In genomic region chr11:92269021-92269420, GRCh38 we compare ENCODE assay signal across 10 cellular contexts. TPM values are rescaled to one million over a fixed set of nuclear protein-coding genes. Genes with fewer than 3 reads are reported as not detected.
DNase-seq lines count a peak whose midpoint lies in the region; ATAC-seq, FAIRE-seq and TF ChIP-seq lines count a peak whose summit lies in the region.
"Had no signal": no experiment of that assay in that cellular context is flagged by ENCODE, and none has a peak within 500 bp of the region (broad histone marks: within the 10 kb centered on the region; RNA-seq: fewer than 3 reads in every experiment).

No MANE protein-coding gene starts in this region.

- H3K27ac ChIP-seq in A549 (peak overlapping the region; percentile 66 to 79), body of pancreas (peak overlapping the region in 2 of 4 donors; percentile 41 to 55), keratinocyte (ENCODE audit: control insufficient read depth, insufficient read depth, low read length) (no peak overlapping the region)
- H3K27ac ChIP-seq: thyroid gland had no signal

- FAIRE-seq in A549 (lab: Jason Lieb, UNC) (peak; percentile 97), keratinocyte (lab: Jason Lieb, UNC) (peak; percentile 39)

- 13% methylated on average over 2 of the region's 2 CpGs for WGBS in A549 (ENCODE audit: missing lambda C conversion rate)
- WGBS in body of pancreas, 2 donors = 19 to 23% methylated on average over 2 of the region's 2 CpGs

- H3K4me2 ChIP-seq in A549 (peak overlapping the region; percentile 48), keratinocyte (ENCODE audit: control insufficient read depth, extremely low read depth, insufficient read depth, low read depth, low read length) (peak overlapping the region; percentile 31)

- DNase-seq in A549 (ENCODE audit: low read depth in 1 of 2, low spot score in 1 of 2) (peak; percentile 26 to 77), HS-5 (ENCODE audit: low read depth) (peak; percentile 73), body of pancreas (no peak), keratinocyte (ENCODE audit: low read depth, low spot score) (no peak), NCI-H748 (lab: John Stamatoyannopoulos, UW; ENCODE audit: unreplicated experiment) (no peak), cortex of kidney (lab: John Stamatoyannopoulos, UW) (no peak), DMS79 (lab: John Stamatoyannopoulos, UW) (no peak)
- DNase-seq: NCI-H446 treated with DMSO at 0.1 percent for 48 hours, thyroid gland had no signal

- H3K4me3 ChIP-seq in A549 = no peak overlapping the region
- H3K4me3 ChIP-seq in body of pancreas = no peak overlapping the region
- H3K4me3 ChIP-seq in keratinocyte (ENCODE audit: control insufficient read depth in 2 of 3, extremely low read depth in 1 of 3, insufficient read depth in 2 of 3, low read depth in 1 of 3, low read length in 3 of 3) = no peak overlapping the region
- H3K4me3 ChIP-seq: thyroid gland had no signal

- intact Hi-C loops in body of pancreas (cut with DNase I) = no loop called here

- dilution Hi-C loops in keratinocyte (cut with MboI; ENCODE audit: extremely low pct_ligation_motif_present, low sequenced_read_pairs) = no loop called here

- H3K27me3 ChIP-seq in body of pancreas (no peaks in the 10 kb centered on the region), keratinocyte (ENCODE audit: control insufficient read depth, extremely low read depth, insufficient read depth, low read length) (no peaks in the 10 kb centered on the region)
- H3K27me3 ChIP-seq: thyroid gland had no signal

- TF ChIP-seq POLR2A in A549 (IDR thresholded peaks at IDR 0.05; ENCODE audit: low read length) (no peak), body of pancreas (IDR thresholded peaks at IDR 0.05) (no peak)

- H3K36me3 ChIP-seq in body of pancreas (replicated peaks in 1 of 2; ENCODE audit: insufficient read depth in 1 of 2, low read depth in 2 of 2) = no peaks in the 10 kb centered on the region
- no peaks in the 10 kb centered on the region for H3K36me3 ChIP-seq in keratinocyte (ENCODE audit: control insufficient read depth in 2 of 2, extremely low read depth in 1 of 2, insufficient read depth in 2 of 2, low read length in 2 of 2)
- H3K36me3 ChIP-seq: thyroid gland had no signal

- CTCF ChIA-PET in A549 (lab: Yijun Ruan, JAX) = interaction anchor here (0.6 to 1.0 kb wide), 2 partner anchors 12 to 77 kb away, joined by 3 to 4 read pairs; no protein-coding TSS in a partner anchor

- no peaks in the 10 kb centered on the region for H3K79me2 ChIP-seq in keratinocyte (ENCODE audit: control insufficient read depth, insufficient read depth, low read length)

- peak; percentile 63 to 94; a peak in 5 of 6 replicates for ATAC-seq in A549
- ATAC-seq in body of pancreas = peak; percentile 76
- no peak for ATAC-seq in HG02623 (IDR thresholded peaks at IDR 0.05; ENCODE audit: unreplicated experiment)

- TF ChIP-seq CTCF in A549 (IDR thresholded peaks at IDR 0.05) (no peak), body of pancreas (IDR thresholded peaks at IDR 0.05) (no peak), keratinocyte (optimal IDR thresholded peaks at IDR 0.05 in 1 of 3, IDR thresholded peaks at IDR 0.05 in 1 of 3, conservative IDR thresholded peaks at IDR 0.05 in 1 of 3; ENCODE audit: extremely low read depth in 1 of 3, insufficient read depth in 2 of 3, low read length in 3 of 3) (no peak)

- 0 out of 5 replicates have a peak, but pooled peaks of 1 of the 2 experiments have one; percentile 26 for TF ChIP-seq RAD21 in A549 (conservative IDR thresholded peaks at IDR 0.05 in 1 of 2, IDR thresholded peaks at IDR 0.05 in 1 of 2)

- no peaks in the 10 kb centered on the region for H4K20me1 ChIP-seq in keratinocyte (ENCODE audit: control insufficient read depth, extremely low read depth, insufficient read depth, low read length)

- H3K9me1 ChIP-seq in keratinocyte (ENCODE audit: control insufficient read depth, extremely low read depth, insufficient read depth, low read length) = no peaks in the 10 kb centered on the region

- TF ChIP-seq EP300 in A549 (IDR thresholded peaks at IDR 0.05) = 0 out of 5 replicates have a peak, but pooled peaks have one; percentile 27 to 29

- H2AFZ ChIP-seq in keratinocyte (ENCODE audit: control insufficient read depth, low read length) = no peak overlapping the region

- H3K9ac ChIP-seq in keratinocyte (ENCODE audit: control insufficient read depth, extremely low read depth, insufficient read depth, low read length) = no peak overlapping the region

- H3K4me1 ChIP-seq in A549 (peaks cover 32% of the 10 kb centered on the region), body of pancreas (peaks cover 9% of the 10 kb centered on the region), keratinocyte (ENCODE audit: control insufficient read depth, extremely low read depth, insufficient read depth, low read length) (peaks cover 8% of the 10 kb centered on the region)
- H3K4me1 ChIP-seq: thyroid gland had no signal

- POLR2A ChIA-PET in A549 (lab: Yijun Ruan, JAX) = no interaction called here

- H3K9me3 ChIP-seq in A549 = no peaks in the 10 kb centered on the region
- no peaks in the 10 kb centered on the region for H3K9me3 ChIP-seq in body of pancreas
- H3K9me3 ChIP-seq in keratinocyte (ENCODE audit: control insufficient read depth, low read depth, low read length) = no peaks in the 10 kb centered on the region
- H3K9me3 ChIP-seq: thyroid gland had no signal

TF ChIP-seq in A549, 52 proteins besides CTCF, POLR2A, EP300 and RAD21 (continues in another document):
- TF ChIP-seq ESRRA (IDR thresholded peaks at IDR 0.05; ENCODE audit: borderline replicate concordance, low read length) (no peak), CBX8 (IDR thresholded peaks at IDR 0.05) (no peak), HES2 (IDR thresholded peaks at IDR 0.05) (no peak), JUNB (IDR thresholded peaks at IDR 0.05) (peak; percentile 48; the same call in 1 of the 2 replicates), CHD4 (IDR thresholded peaks at IDR 0.05; ENCODE audit: borderline replicate concordance) (no peak), HOXB5 (CRISPR knock-in tag; IDR thresholded peaks at IDR 0.05) (no peak), SMC3 (IDR thresholded peaks at IDR 0.05) (no peak), CHD2 (IDR thresholded peaks at IDR 0.05; ENCODE audit: low read length, partially characterized antibody) (no peak), MYC (IDR thresholded peaks at IDR 0.05; ENCODE audit: borderline replicate concordance, low read length) (no peak), PHF8 (IDR thresholded peaks at IDR 0.05; ENCODE audit: borderline replicate concordance, low read depth) (no peak), BHLHE40 (IDR thresholded peaks at IDR 0.05; ENCODE audit: low read depth, low read length) (no peak), RFX5 (IDR thresholded peaks at IDR 0.05) (no peak), HOXB13 (CRISPR knock-in tag; IDR thresholded peaks at IDR 0.05; ENCODE audit: low read depth) (no peak), CEBPB (IDR thresholded peaks at IDR 0.05) (peak in 1 of 2 experiments; percentile 37; a peak in 1 of 4 replicates), HDAC2 (IDR thresholded peaks at IDR 0.05) (no peak), POLR2AphosphoS2 (conservative IDR thresholded peaks at IDR 0.05; ENCODE audit: low read length) (no peak), ATOH8 (CRISPR knock-in tag; IDR thresholded peaks at IDR 0.05; ENCODE audit: low read depth) (no peak), KDM5A (IDR thresholded peaks at IDR 0.05) (no peak), ZFP36 (IDR thresholded peaks at IDR 0.05; ENCODE audit: borderline replicate concordance, partially characterized antibody) (no peak), MAFK (IDR thresholded peaks at IDR 0.05; ENCODE audit: partially characterized antibody) (peak; percentile 24)
- TF ChIP-seq, protein P1, sequence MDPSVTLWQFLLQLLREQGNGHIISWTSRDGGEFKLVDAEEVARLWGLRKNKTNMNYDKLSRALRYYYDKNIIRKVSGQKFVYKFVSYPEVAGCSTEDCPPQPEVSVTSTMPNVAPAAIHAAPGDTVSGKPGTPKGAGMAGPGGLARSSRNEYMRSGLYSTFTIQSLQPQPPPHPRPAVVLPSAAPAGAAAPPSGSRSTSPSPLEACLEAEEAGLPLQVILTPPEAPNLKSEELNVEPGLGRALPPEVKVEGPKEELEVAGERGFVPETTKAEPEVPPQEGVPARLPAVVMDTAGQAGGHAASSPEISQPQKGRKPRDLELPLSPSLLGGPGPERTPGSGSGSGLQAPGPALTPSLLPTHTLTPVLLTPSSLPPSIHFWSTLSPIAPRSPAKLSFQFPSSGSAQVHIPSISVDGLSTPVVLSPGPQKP (IDR thresholded peaks at IDR 0.05; ENCODE audit: low read depth, low read length) = no peak

RNA-seq across cellular contexts. Expression of gene FAT3, which starts 44.4 kb away (rescaled TPM):
- polyA plus RNA-seq in A549 (2011; rRNA removed) (1.2 and 1.4 TPM in 2 replicates), A549 (2017; fragmentation: RNase III; extraction: RNeasy Plus Mini Kit Qiagen cat#74134 plus additional on column Dnase treatment) (0.49 to 0.61 TPM (median 0.50 TPM) in 3 replicates), keratinocyte (0.23 to 0.69 TPM (median 0.52 TPM) in 3 replicates)
- polyA plus RNA-seq in A549 (2012; cell fraction: cytosol; rRNA removed) = 0.20 and 0.44 TPM in 2 replicates
- 1.4 and 1.6 TPM in 2 replicates for polyA plus RNA-seq in A549 (2012; cell fraction: nucleus; rRNA removed)
- polyA minus RNA-seq in A549 (2011; rRNA and poly(A)+ RNA removed) = 8.7 and 10.3 TPM in 2 replicates
- total RNA-seq in body of pancreas = under 1 TPM; 0.26 to 0.66 TPM
- polyA plus RNA-seq in keratinocyte (2011; ENCODE audit: low read depth) = not detected
- polyA plus RNA-seq in keratinocyte (2011; cell fraction: cytosol; rRNA removed) = 0.64 and 0.92 TPM in 2 replicates
- polyA plus RNA-seq in keratinocyte (2011; cell fraction: nucleus; rRNA removed) = 0.74 and 1.2 TPM in 2 replicates
- 0.76 TPM in 1 of 2 replicates, not detected in the other for polyA plus RNA-seq in keratinocyte (2012; ENCODE audit: low replicate concordance)
- 0.10 to 4.2 TPM (median 1.9 TPM) in 3 replicates for polyA minus RNA-seq in keratinocyte
- polyA minus RNA-seq in keratinocyte (2011; cell fraction: cytosol; rRNA and poly(A)+ RNA removed) = not detected
- polyA minus RNA-seq in keratinocyte (2011; cell fraction: nucleus; rRNA and poly(A)+ RNA removed) = 1.4 and 1.9 TPM in 2 replicates

Comparison
In these comparisons a context has a peak if more than half of its experiments do, and no peak if none do; other contexts are left out.
1. DNase-seq: peak in A549 (2 of 2) and HS-5 (single experiment); none in body of pancreas (0 of 4), keratinocyte (single experiment), NCI-H748 (single experiment), cortex of kidney (single experiment) and DMS79 (single experiment).